Comparison of ENCODE assay signal across 9 cellular contexts in genomic region chr7:129168219-129168991, GRCh38. TPM values are rescaled to one million over a fixed set of nuclear protein-coding genes. Genes with fewer than 3 reads are reported as not detected.
A peak's percentile ranks its signal among the peaks of the same experiment; 100 is the strongest.
DNase-seq lines count a peak whose midpoint lies in the region; ATAC-seq and TF ChIP-seq lines count a peak whose summit lies in the region.
"Had no signal": no experiment of that assay in that cellular context is flagged by ENCODE, and none has a peak within 500 bp of the region (broad histone marks: within the 10 kb centered on the region; RNA-seq: fewer than 3 reads in every experiment).

No MANE protein-coding gene starts in this region.

- H3K27ac ChIP-seq in BLaER1 (no peak overlapping the region), duodenal mucosa (ENCODE audit: low read depth, low read length) (no peak overlapping the region), WERI-Rb-1 (no peak overlapping the region)
- no peak overlapping the region for H3K27ac ChIP-seq in naive thymus-derived CD4-positive, alpha-beta T cell (ENCODE audit: low read depth, low read length)

- no peaks in the 10 kb centered on the region for H4K20me1 ChIP-seq in BLaER1

- POLR2A ChIA-PET in naive thymus-derived CD4-positive, alpha-beta T cell (lab: Charles Lee) = interaction anchor here (1.5 kb wide), 1 partner anchor 24 kb away, joined by 4 read pairs; the partner anchor contains the start of gene TSPAN33

- H3K9me3 Mint-ChIP-seq in naive thymus-derived CD4-positive, alpha-beta T cell = no peaks in the 10 kb centered on the region

- H3K36me3 ChIP-seq in BLaER1 (peaks cover 49% of the 10 kb centered on the region), duodenal mucosa (ENCODE audit: control insufficient read depth in 1 of 2, insufficient read depth in 2 of 2, low read length in 2 of 2) (no peaks in the 10 kb centered on the region), WERI-Rb-1 (peaks cover 14% of the 10 kb centered on the region)
- H3K36me3 ChIP-seq in naive thymus-derived CD4-positive, alpha-beta T cell (ENCODE audit: control insufficient read depth in 2 of 3, insufficient read depth in 3 of 3, low read length in 3 of 3) = peaks cover 0 to 6% (median 0%) of the 10 kb centered on the region in 3 experiments

- peaks cover 0 to 20% (median 10%) of the 10 kb centered on the region in 5 donors for H3K36me3 Mint-ChIP-seq in naive thymus-derived CD4-positive, alpha-beta T cell

- peak overlapping the region in 1 of 9 donors; percentile 81 for H3K27ac Mint-ChIP-seq in naive thymus-derived CD4-positive, alpha-beta T cell

- peaks cover 0 to 25% (median 0%) of the 10 kb centered on the region in 5 donors for H3K27me3 Mint-ChIP-seq in naive thymus-derived CD4-positive, alpha-beta T cell

- H3K9me3 ChIP-seq in BLaER1 = no peaks in the 10 kb centered on the region
- no peaks in the 10 kb centered on the region for H3K9me3 ChIP-seq in duodenal mucosa (ENCODE audit: control insufficient read depth in 1 of 2, low read length in 2 of 2)
- H3K9me3 ChIP-seq in naive thymus-derived CD4-positive, alpha-beta T cell (ENCODE audit: control insufficient read depth in 2 of 3, low read length in 3 of 3) = no peaks in the 10 kb centered on the region
- no peaks in the 10 kb centered on the region for H3K9me3 ChIP-seq in WERI-Rb-1 (ENCODE audit: severe bottlenecking)

- peaks cover 18% of the 10 kb centered on the region for H3K4me1 ChIP-seq in BLaER1
- H3K4me1 ChIP-seq in duodenal mucosa (ENCODE audit: control insufficient read depth in 1 of 2, insufficient read depth in 2 of 2, low read length in 2 of 2) = peaks cover 11 to 12% of the 10 kb centered on the region in 2 donors
- H3K4me1 ChIP-seq in naive thymus-derived CD4-positive, alpha-beta T cell (ENCODE audit: control insufficient read depth in 2 of 2, insufficient read depth in 2 of 2, low read length in 2 of 2) = peaks cover 0 to 10% of the 10 kb centered on the region in 2 donors

- H3K4me3 Mint-ChIP-seq in naive thymus-derived CD4-positive, alpha-beta T cell = peak overlapping the region; percentile 58 to 84 (median 80)

- CTCF ChIA-PET in naive thymus-derived CD4-positive, alpha-beta T cell (lab: Charles Lee) = interaction anchor here (1.0 kb wide), 1 partner anchor 43 kb away, joined by 3 read pairs; no protein-coding TSS in a partner anchor

- DNase-seq in NCI-H1694 treated with DMSO at 0.1 percent for 48 hours (lab: John Stamatoyannopoulos, UW) (peak; percentile 84), NCI-H345 treated with DMSO at 0.1 percent for 48 hours (lab: John Stamatoyannopoulos, UW; ENCODE audit: unreplicated experiment) (no peak), GM19240 (ENCODE audit: insufficient read length, low spot score) (no peak), WERI-Rb-1 (no peak)
- no peak for DNase-seq in naive thymus-derived CD4-positive, alpha-beta T cell
- DNase-seq: DND-41 had no signal

- no peak for ATAC-seq in naive thymus-derived CD4-positive, alpha-beta T cell
- no peak for ATAC-seq in HG03280 (IDR thresholded peaks at IDR 0.05; ENCODE audit: unreplicated experiment)

- H3K9ac ChIP-seq in BLaER1 (no peak overlapping the region), duodenal mucosa (ENCODE audit: low read depth in 1 of 2, low read length in 2 of 2) (no peak overlapping the region)

- H3K27me3 ChIP-seq in BLaER1 (peaks cover 36% of the 10 kb centered on the region), duodenal mucosa (ENCODE audit: control insufficient read depth in 1 of 2, insufficient read depth in 2 of 2, low read length in 2 of 2) (no peaks in the 10 kb centered on the region), WERI-Rb-1 (ENCODE audit: insufficient read depth, low read depth, severe bottlenecking) (no peaks in the 10 kb centered on the region)
- H3K27me3 ChIP-seq in naive thymus-derived CD4-positive, alpha-beta T cell (ENCODE audit: control insufficient read depth in 2 of 2, insufficient read depth in 2 of 2, low read length in 2 of 2) = no peaks in the 10 kb centered on the region

- intact Hi-C loops in naive thymus-derived CD4-positive, alpha-beta T cell (cut with micrococcal nuclease) = loop anchor here in 1 of 2 donors (2.0 kb wide), 1 partner anchor 24 kb away; the partner anchor contains the start of gene TSPAN33

- H3K4me1 Mint-ChIP-seq in naive thymus-derived CD4-positive, alpha-beta T cell = peaks cover 0 to 27% (median 14%) of the 10 kb centered on the region in 7 donors

- peak overlapping the region; percentile 77 for H3K4me2 ChIP-seq in BLaER1

- no peak overlapping the region for H3K4me3 ChIP-seq in BLaER1
- peak overlapping the region; percentile 59 to 65 for H3K4me3 ChIP-seq in duodenal mucosa (ENCODE audit: low read depth in 1 of 2, low read length in 2 of 2)
- H3K4me3 ChIP-seq in naive thymus-derived CD4-positive, alpha-beta T cell (ENCODE audit: low read length) = peak overlapping the region; percentile 46
- no peak overlapping the region for H3K4me3 ChIP-seq in WERI-Rb-1 (ENCODE audit: low read depth, low read length)

- TF ChIP-seq CTCF in WERI-Rb-1 (IDR thresholded peaks at IDR 0.05; ENCODE audit: low read depth, low read length) = no peak

RNA-seq across cellular contexts. Expression of gene SMO, which starts 20.0 kb away (rescaled TPM):
- under 1 TPM in 2 of 5 experiments, not detected in 3; 0.11 to 0.22 TPM for total RNA-seq in naive thymus-derived CD4-positive, alpha-beta T cell
- polyA plus RNA-seq in naive thymus-derived CD4-positive, alpha-beta T cell = not detected

RNA-seq across cellular contexts. Expression of gene TSPAN33, which starts 23.9 kb away (rescaled TPM):
- 10 to 100 TPM in 1 of 5 experiments, 1 to 10 TPM in 4; 1.8 to 14.8 (median 3.6) TPM for total RNA-seq in naive thymus-derived CD4-positive, alpha-beta T cell
- polyA plus RNA-seq in naive thymus-derived CD4-positive, alpha-beta T cell = 10 to 100 TPM in 1 of 2 donors, 1 to 10 TPM in 1; 3.3 to 13.0 TPM

RNA-seq across cellular contexts. Expression of gene AHCYL2, which starts 56.4 kb away (rescaled TPM):
- total RNA-seq in naive thymus-derived CD4-positive, alpha-beta T cell = 10 to 100 TPM; 14.4 to 22.2 (median 20.4) TPM
- 10 to 100 TPM in 1 of 2 donors, 1 to 10 TPM in 1; 8.6 to 13.1 TPM for polyA plus RNA-seq in naive thymus-derived CD4-positive, alpha-beta T cell

Comparison
In these comparisons a context has a peak if more than half of its experiments do, and no peak if none do; other contexts are left out.
1. H3K4me3 ChIP-seq: peak in duodenal mucosa (2 of 2) and naive thymus-derived CD4-positive, alpha-beta T cell (single experiment); none in BLaER1 (single experiment) and WERI-Rb-1 (single experiment).